In the genomic region with DNA sequence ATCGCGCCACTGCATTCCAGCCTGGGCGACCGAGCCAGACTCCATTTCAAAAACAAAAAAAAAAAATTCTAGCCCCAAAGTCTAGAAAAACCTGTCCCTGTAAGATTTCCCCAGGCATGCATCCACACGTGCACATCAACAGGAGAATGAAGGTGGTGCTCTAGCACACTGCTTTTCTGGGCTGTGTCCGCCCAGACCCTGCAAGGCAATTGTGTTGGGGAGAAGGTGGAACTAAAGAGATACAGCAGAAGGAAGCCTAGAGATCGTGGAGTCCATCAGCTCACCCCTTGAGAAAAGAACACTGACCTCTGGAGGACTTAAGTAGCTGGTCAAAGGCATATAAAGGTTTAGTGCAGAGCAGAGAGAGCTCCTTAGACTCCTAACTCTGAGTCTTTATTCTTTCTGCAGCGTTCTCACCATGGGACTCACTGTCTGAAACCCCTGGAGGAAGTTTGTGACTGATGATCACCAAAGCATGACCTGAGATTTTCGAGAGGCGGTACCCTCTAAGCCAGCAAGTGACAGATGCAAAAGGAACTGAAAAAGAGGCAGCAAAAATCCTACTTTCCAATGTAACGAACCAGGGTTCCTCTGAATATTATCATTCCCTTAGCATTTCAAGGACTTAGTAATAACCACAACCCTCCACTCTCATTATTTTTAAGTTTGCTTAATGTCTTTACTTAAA, we compare ENCODE assay signal across 12 cellular contexts.
A peak's percentile ranks its signal among the peaks of the same experiment; 100 is the strongest.
DNase-seq lines count a peak whose midpoint lies in the region; ATAC-seq and TF ChIP-seq lines count a peak whose summit lies in the region.
"Had no signal": no experiment of that assay in that cellular context is flagged by ENCODE, and none has a peak within 500 bp of the region (broad histone marks: within the 10 kb centered on the region; RNA-seq: fewer than 3 reads in every experiment).

No MANE protein-coding gene starts in this region.

- no peak overlapping the region for H3K4me3 ChIP-seq in GM06990 (replicated peaks; ENCODE audit: low read depth, low read length)
- no peak overlapping the region for H3K4me3 ChIP-seq in vagina

- TF ChIP-seq CTCF in GM06990 (IDR thresholded peaks at IDR 0.05; ENCODE audit: insufficient read depth, low read length, poor library complexity, severe bottlenecking) (no peak), RWPE1 (conservative IDR thresholded peaks at IDR 0.05; ENCODE audit: low read depth) (no peak), vagina (IDR thresholded peaks at IDR 0.05) (no peak)

- no peaks in the 10 kb centered on the region for H3K9me3 ChIP-seq in vagina

- no peak overlapping the region for H3K27ac ChIP-seq in RWPE1
- H3K27ac ChIP-seq in vagina, result no peak overlapping the region

- peak; percentile 91 for ATAC-seq in GM19328 (IDR thresholded peaks at IDR 0.05; ENCODE audit: unreplicated experiment)
- peak; percentile 97 for ATAC-seq in HG02759 (IDR thresholded peaks at IDR 0.05; ENCODE audit: unreplicated experiment)
- peak; percentile 97 for ATAC-seq in HG03469 (IDR thresholded peaks at IDR 0.05; ENCODE audit: unreplicated experiment)
- ATAC-seq: Right ventricle myocardium inferior had no signal

- no peaks in the 10 kb centered on the region for H3K4me1 ChIP-seq in vagina

- TF ChIP-seq POLR2A in vagina (IDR thresholded peaks at IDR 0.05), result no peak

- CTCF ChIA-PET in RWPE1 (lab: Yijun Ruan, JAX), result no interaction called here

- intact Hi-C loops in vagina (cut with DNase I), result no loop called here

- DNase-seq in GM06990 (ENCODE audit: extremely low read depth, insufficient read length) (peak; percentile 20), RWPE1 (ENCODE audit: low spot score) (no peak), DMS79 treated with DMSO at 0.1 percent for 48 hours (lab: John Stamatoyannopoulos, UW) (no peak), cortex of kidney (lab: John Stamatoyannopoulos, UW) (no peak), vagina (ENCODE audit: extremely low spot score in 2 of 2) (no peak)
- DNase-seq: activated CD4-positive, CD25-positive, alpha-beta regulatory T cell; activated naive CD4-positive, alpha-beta T cell treated with anti-CD3 and anti-CD28 coated beads, Interleukin-2, amount 50 U/mL, for 16 hours; NCI-H1930 had no signal

- H3K36me3 ChIP-seq in GM06990 (ENCODE audit: control insufficient read depth, insufficient read depth, low read length) (no peaks in the 10 kb centered on the region), vagina (no peaks in the 10 kb centered on the region)

- POLR2A ChIA-PET in RWPE1 (lab: Yijun Ruan, JAX; ENCODE audit: low non-redundant PET), result no interaction called here

- no peaks in the 10 kb centered on the region for H3K27me3 ChIP-seq in GM06990 (replicated peaks; ENCODE audit: control insufficient read depth, insufficient read depth, low read length)
- H3K27me3 ChIP-seq in vagina, result no peaks in the 10 kb centered on the region
